In genomic region chr2:104854507-104855173, GRCh38 we compare ENCODE assay signal across 9 cellular contexts. TPM values are rescaled to one million over a fixed set of nuclear protein-coding genes. Genes with fewer than 3 reads are reported as not detected.
DNase-seq lines count a peak whose midpoint lies in the region; TF ChIP-seq lines count a peak whose summit lies in the region.
"Had no signal": no experiment of that assay in that cellular context is flagged by ENCODE, and none has a peak within 500 bp of the region (broad histone marks: within the 10 kb centered on the region; RNA-seq: fewer than 3 reads in every experiment).

No MANE protein-coding gene starts in this region.

- no peak for TF ChIP-seq EP300 in neural cell (conservative IDR thresholded peaks at IDR 0.05; ENCODE audit: poor library complexity, severe bottlenecking)

- H2AFZ ChIP-seq in neural cell (ENCODE audit: low read depth, low read length) (no peak overlapping the region), PC-9 (no peak overlapping the region)

- H3K4me3 ChIP-seq in HUES6 (ENCODE audit: low read depth, low read length): peak overlapping the region; percentile 59
- H3K4me3 ChIP-seq in neural cell (ENCODE audit: low read length): peak overlapping the region; percentile 79
- H3K4me3 ChIP-seq in PC-9: no peak overlapping the region

- DNase-seq in CD14-positive monocyte (ENCODE audit: low spot score) (no peak), chondrocyte (ENCODE audit: low spot score) (no peak), PC-9 (no peak), NCI-H1092 (lab: John Stamatoyannopoulos, UW) (no peak), HPDE6-E6E7 (ENCODE audit: extremely low spot score) (no peak)
- DNase-seq in effector CD8-positive, alpha-beta T cell (lab: John Stamatoyannopoulos, UW): no peak
- DNase-seq: NCI-H2227 treated with DMSO at 0.1 percent for 48 hours had no signal

- H3K36me3 ChIP-seq in HUES6 (ENCODE audit: control insufficient read depth, insufficient read depth, low read length) (no peaks in the 10 kb centered on the region), neural cell (ENCODE audit: insufficient read depth, low read length) (peaks cover 4% of the 10 kb centered on the region), PC-9 (ENCODE audit: low read depth) (no peaks in the 10 kb centered on the region)

- peaks cover 18 to 29% of the 10 kb centered on the region in 2 donors for H3K36me3 Mint-ChIP-seq in CD14-positive monocyte
- H3K36me3 Mint-ChIP-seq in chondrocyte (ENCODE audit: low read depth): peaks cover 12% of the 10 kb centered on the region

- TF ChIP-seq CTCF in CD14-positive monocyte (IDR thresholded peaks at IDR 0.05) (no peak), chondrocyte (IDR thresholded peaks at IDR 0.05) (no peak), neural cell (IDR thresholded peaks at IDR 0.05; ENCODE audit: poor library complexity, severe bottlenecking) (no peak), PC-9 (conservative IDR thresholded peaks at IDR 0.05) (no peak)

- no TSS peak for BruUV-seq in PC-9 (replicated peaks; lab: Mats Ljungman, UMichigan)

- peak overlapping the region; percentile 46 for H3K4me2 ChIP-seq in neural cell (ENCODE audit: low read length)
- no peak overlapping the region for H3K4me2 ChIP-seq in PC-9

- H3K4me3 Mint-ChIP-seq in CD14-positive monocyte: peak overlapping the region; percentile 91 to 98
- H3K4me3 Mint-ChIP-seq in chondrocyte (ENCODE audit: unreplicated experiment): peak overlapping the region; percentile 95

- H3K9me3 Mint-ChIP-seq in CD14-positive monocyte (peaks cover 0 to 40% (median 30%) of the 10 kb centered on the region in 7 donors), chondrocyte (ENCODE audit: low read depth) (no peaks in the 10 kb centered on the region)

- intact Hi-C loops in CD14-positive monocyte (cut with micrococcal nuclease): no loop called here
- intact Hi-C loops in PC-9 (cut with micrococcal nuclease; ENCODE audit: unreplicated experiment): no loop called here

- no peak for TF ChIP-seq RAD21 in neural cell (conservative IDR thresholded peaks at IDR 0.05)

- POLR2A ChIA-PET in PC-9 (lab: Charles Lee; ENCODE audit: unreplicated experiment): no interaction called here

- H4K20me1 ChIP-seq in neural cell (ENCODE audit: insufficient read depth) (peaks cover 40% of the 10 kb centered on the region), PC-9 (ENCODE audit: insufficient read depth) (no peaks in the 10 kb centered on the region)

- H3K27ac Mint-ChIP-seq in CD14-positive monocyte: peak overlapping the region in 2 of 7 donors; percentile 43 to 61
- H3K27ac Mint-ChIP-seq in chondrocyte (ENCODE audit: unreplicated experiment): peak overlapping the region; percentile 96

- H3K4me1 ChIP-seq in HUES6 (ENCODE audit: control insufficient read depth, insufficient read depth, low read length): peaks cover 28% of the 10 kb centered on the region
- no peaks in the 10 kb centered on the region for H3K4me1 ChIP-seq in PC-9 (replicated peaks; ENCODE audit: insufficient read depth)

- H3K79me2 ChIP-seq in neural cell (replicated peaks; ENCODE audit: insufficient read depth, low read length) (peaks cover 67% of the 10 kb centered on the region), PC-9 (ENCODE audit: low read depth) (no peaks in the 10 kb centered on the region)

- H3K9ac ChIP-seq in HUES6 (ENCODE audit: low read length): no peak overlapping the region
- peak overlapping the region; percentile 88 for H3K9ac ChIP-seq in neural cell (ENCODE audit: low read length)

- H3K9me2 ChIP-seq in neural cell (ENCODE audit: insufficient read depth, low read length) (no peaks in the 10 kb centered on the region), PC-9 (ENCODE audit: insufficient read depth) (no peaks in the 10 kb centered on the region)

- H3K4me1 Mint-ChIP-seq in CD14-positive monocyte: peaks cover 55% of the 10 kb centered on the region
- H3K4me1 Mint-ChIP-seq in chondrocyte (ENCODE audit: low read depth): peaks cover 55% of the 10 kb centered on the region

- no peaks in the 10 kb centered on the region for H3K9me3 ChIP-seq in HUES6 (ENCODE audit: control insufficient read depth, insufficient read depth, low read depth, low read length)
- no peaks in the 10 kb centered on the region for H3K9me3 ChIP-seq in neural cell (ENCODE audit: low read length)
- no peaks in the 10 kb centered on the region for H3K9me3 ChIP-seq in PC-9 (ENCODE audit: insufficient read depth, low read depth)

- H3K27me3 Mint-ChIP-seq in CD14-positive monocyte (ENCODE audit: low read depth in 3 of 3) (peaks cover 82 to 91% (median 87%) of the 10 kb centered on the region in 3 donors), chondrocyte (ENCODE audit: low read depth) (peaks cover 18% of the 10 kb centered on the region)

- H3K27ac ChIP-seq in HUES6 (ENCODE audit: low read depth, low read length) (no peak overlapping the region), neural cell (ENCODE audit: low read length) (peak overlapping the region; percentile 93), PC-9 (no peak overlapping the region)

- CTCF ChIA-PET in PC-9 (lab: Charles Lee): no interaction called here

- H3K27me3 ChIP-seq in HUES6 (ENCODE audit: control insufficient read depth, insufficient read depth, low read length): peaks cover 89% of the 10 kb centered on the region
- H3K27me3 ChIP-seq in neural cell (ENCODE audit: insufficient read depth, low read depth, low read length): no peaks in the 10 kb centered on the region
- peaks cover 10% of the 10 kb centered on the region; the same call in 1 of the 2 replicates for H3K27me3 ChIP-seq in PC-9 (ENCODE audit: insufficient read depth, low read depth)

- H3F3A ChIP-seq in neural cell (ENCODE audit: insufficient read depth, low read length, poor library complexity, severe bottlenecking) (peaks cover 13% of the 10 kb centered on the region), PC-9 (ENCODE audit: insufficient read depth, low read depth) (no peaks in the 10 kb centered on the region)

TF ChIP-seq in neural cell, 6 proteins besides CTCF, POLR2A, EP300 and RAD21:
- peak; percentile 9 for TF ChIP-seq POLR2AphosphoS5 (IDR thresholded peaks at IDR 0.05)
- TF ChIP-seq MXI1 (conservative IDR thresholded peaks at IDR 0.05; ENCODE audit: poor library complexity, severe bottlenecking): peak; percentile 14
- TF ChIP-seq REST (IDR thresholded peaks at IDR 0.05; ENCODE audit: borderline replicate concordance): no peak
- no peak for TF ChIP-seq TAF1 (IDR thresholded peaks at IDR 0.05; ENCODE audit: low read depth)

RNA-seq across cellular contexts. Expression of gene POU3F3, which starts 0.7 kb away (rescaled TPM):
- polyA plus RNA-seq in CD14-positive monocyte: not detected
- total RNA-seq in chondrocyte: 7.2 to 55.0 TPM (median 7.7 TPM) in 3 replicates
- polyA plus RNA-seq in neural cell: 69.3 and 72.0 TPM in 2 replicates
- polyA minus RNA-seq in neural cell: 136 and 152 TPM in 2 replicates
- not detected in 2 replicates for total RNA-seq in PC-9 (2021)
